ENCODE assay signal across 8 cellular contexts in the genomic region with DNA sequence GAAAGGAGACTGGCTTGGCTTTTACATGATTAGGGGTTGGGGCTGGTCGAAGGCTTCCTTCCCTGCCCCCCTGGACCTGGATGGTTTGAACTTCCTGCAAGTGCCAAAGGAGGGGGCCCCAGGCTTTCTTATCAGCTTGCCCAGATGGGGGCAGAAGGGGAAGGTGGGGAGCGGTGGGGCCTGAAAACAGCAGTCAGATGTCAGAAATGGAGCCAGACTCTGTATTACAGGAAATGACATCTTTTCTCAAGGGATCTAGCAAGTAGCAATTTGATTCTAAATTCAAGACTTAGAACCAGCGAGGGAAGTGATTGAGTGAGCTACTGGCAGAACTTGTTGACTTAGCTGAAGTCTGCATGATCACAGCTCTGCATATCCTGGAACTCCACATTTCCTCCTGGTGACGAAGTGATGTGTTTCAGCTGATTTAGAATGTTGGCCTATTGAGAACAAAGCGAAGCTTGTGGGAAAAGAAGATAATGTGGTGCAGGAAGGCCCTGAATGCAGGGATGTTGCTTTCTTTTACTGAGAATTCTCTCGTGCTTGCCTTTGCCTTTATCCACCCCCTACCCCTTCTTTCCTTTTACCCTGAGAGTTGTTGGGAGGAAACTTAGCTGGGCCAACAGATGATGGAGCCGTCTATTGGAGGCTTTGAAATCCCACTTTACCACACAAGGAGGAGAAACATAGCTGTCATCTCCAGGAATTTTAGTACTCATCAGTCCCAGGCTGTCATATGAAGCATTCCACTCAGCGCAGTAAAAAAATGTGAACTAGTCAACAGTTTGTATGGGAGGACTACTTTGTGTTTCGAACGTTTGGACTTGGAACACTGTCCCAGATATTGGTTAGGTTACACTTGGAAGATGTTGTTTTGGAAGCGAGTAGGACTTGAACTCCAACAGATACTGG. TPM values are rescaled to one million over a fixed set of nuclear protein-coding genes. Genes with fewer than 3 reads are reported as not detected.
DNase-seq lines count a peak whose midpoint lies in the region; ATAC-seq lines count a peak whose summit lies in the region.

No MANE protein-coding gene starts in this region.

- H3K36me3 Mint-ChIP-seq in activated CD4-positive, alpha-beta memory T cell treated with anti-CD3 and anti-CD28 coated beads for 36 hours: no peaks in the 10 kb centered on the region
- peaks cover 5% of the 10 kb centered on the region for H3K36me3 Mint-ChIP-seq in activated CD4-positive, alpha-beta memory T cell treated with anti-CD3 and anti-CD28 coated beads, Interleukin-2, amount 10 ng/mL, durations not matched to agents 7 days and 5 days (ENCODE audit: low read depth)
- no peaks in the 10 kb centered on the region for H3K36me3 Mint-ChIP-seq in T-helper 2 cell treated with Interferon-gamma antibody and Interleukin-4, amounts not matched to agents 5 μg/mL and 100 μg/mL, for 36 hours (ENCODE audit: low read depth)

- H3K27me3 Mint-ChIP-seq in activated CD4-positive, alpha-beta memory T cell treated with anti-CD3 and anti-CD28 coated beads for 36 hours: no peaks in the 10 kb centered on the region
- H3K27me3 Mint-ChIP-seq in activated CD4-positive, alpha-beta memory T cell treated with anti-CD3 and anti-CD28 coated beads, Interleukin-2, amount 10 ng/mL, durations not matched to agents 7 days and 5 days: no peaks in the 10 kb centered on the region
- H3K27me3 Mint-ChIP-seq in T-helper 2 cell treated with Interferon-gamma antibody and Interleukin-4, amounts not matched to agents 5 μg/mL and 100 μg/mL, for 36 hours (ENCODE audit: low read depth): no peaks in the 10 kb centered on the region

- H3K4me1 ChIP-seq in skeletal muscle satellite cell (ENCODE audit: control insufficient read depth, insufficient read depth, low read length): peaks cover 36% of the 10 kb centered on the region

- peak; percentile 87 for ATAC-seq in HG02885 (IDR thresholded peaks at IDR 0.05; ENCODE audit: poor library complexity, unreplicated experiment)

- H3K27ac Mint-ChIP-seq in activated CD4-positive, alpha-beta memory T cell treated with anti-CD3 and anti-CD28 coated beads for 36 hours: no peak overlapping the region
- H3K27ac Mint-ChIP-seq in activated CD4-positive, alpha-beta memory T cell treated with anti-CD3 and anti-CD28 coated beads, Interleukin-2, amount 10 ng/mL, durations not matched to agents 7 days and 5 days: no peak overlapping the region
- peak overlapping the region; percentile 13 for H3K27ac Mint-ChIP-seq in T-helper 2 cell treated with Interferon-gamma antibody and Interleukin-4, amounts not matched to agents 5 μg/mL and 100 μg/mL, for 36 hours

- H3K4me1 Mint-ChIP-seq in activated CD4-positive, alpha-beta memory T cell treated with anti-CD3 and anti-CD28 coated beads for 36 hours (ENCODE audit: low read depth): peaks cover 68% of the 10 kb centered on the region
- H3K4me1 Mint-ChIP-seq in activated CD4-positive, alpha-beta memory T cell treated with anti-CD3 and anti-CD28 coated beads, Interleukin-2, amount 10 ng/mL, durations not matched to agents 7 days and 5 days: peaks cover 36% of the 10 kb centered on the region
- peaks cover 37% of the 10 kb centered on the region for H3K4me1 Mint-ChIP-seq in T-helper 2 cell treated with Interferon-gamma antibody and Interleukin-4, amounts not matched to agents 5 μg/mL and 100 μg/mL, for 36 hours (ENCODE audit: low read depth)

- H3K4me2 ChIP-seq in skeletal muscle satellite cell (ENCODE audit: low read length): peak overlapping the region; percentile 56

- no peaks in the 10 kb centered on the region for H3K9me3 Mint-ChIP-seq in activated CD4-positive, alpha-beta memory T cell treated with anti-CD3 and anti-CD28 coated beads for 36 hours
- no peaks in the 10 kb centered on the region for H3K9me3 Mint-ChIP-seq in activated CD4-positive, alpha-beta memory T cell treated with anti-CD3 and anti-CD28 coated beads, Interleukin-2, amount 10 ng/mL, durations not matched to agents 7 days and 5 days
- no peaks in the 10 kb centered on the region for H3K9me3 Mint-ChIP-seq in T-helper 2 cell treated with Interferon-gamma antibody and Interleukin-4, amounts not matched to agents 5 μg/mL and 100 μg/mL, for 36 hours

- no peak overlapping the region for H3K4me3 Mint-ChIP-seq in activated CD4-positive, alpha-beta memory T cell treated with anti-CD3 and anti-CD28 coated beads for 36 hours
- H3K4me3 Mint-ChIP-seq in activated CD4-positive, alpha-beta memory T cell treated with anti-CD3 and anti-CD28 coated beads, Interleukin-2, amount 10 ng/mL, durations not matched to agents 7 days and 5 days: no peak overlapping the region
- no peak overlapping the region for H3K4me3 Mint-ChIP-seq in T-helper 2 cell treated with Interferon-gamma antibody and Interleukin-4, amounts not matched to agents 5 μg/mL and 100 μg/mL, for 36 hours

- H3K4me3 ChIP-seq in skeletal muscle satellite cell (ENCODE audit: low read length): no peak overlapping the region

- POLR2A ChIA-PET in activated CD4-positive, alpha-beta memory T cell treated with anti-CD3 and anti-CD28 coated beads for 36 hours (lab: Charles Lee): interaction anchor here (0.6 kb wide), 1 partner anchor 22 kb away, joined by 5 read pairs; no protein-coding TSS in a partner anchor
- POLR2A ChIA-PET in activated CD4-positive, alpha-beta memory T cell treated with anti-CD3 and anti-CD28 coated beads, Interleukin-2, amount 10 ng/mL, durations not matched to agents 7 days and 5 days (lab: Charles Lee): interaction anchor here (1.1 kb wide), 1 partner anchor 253 kb away, joined by 3 read pairs; no protein-coding TSS in a partner anchor

- H3K27me3 ChIP-seq in skeletal muscle satellite cell (ENCODE audit: control insufficient read depth, insufficient read depth, low read length): no peaks in the 10 kb centered on the region

- H3K9ac ChIP-seq in skeletal muscle satellite cell (ENCODE audit: low read depth, low read length): peak overlapping the region; percentile 18

- no peaks in the 10 kb centered on the region for H3K9me3 ChIP-seq in skeletal muscle satellite cell (replicated peaks; ENCODE audit: low read length)

- intact Hi-C loops in activated CD4-positive, alpha-beta memory T cell treated with anti-CD3 and anti-CD28 coated beads for 36 hours (cut with micrococcal nuclease): loop anchor here (5.0 kb wide), 2 partner anchors 33 to 63 kb away; no protein-coding TSS in a partner anchor

- peak; percentile 19 for DNase-seq in activated CD4-positive, alpha-beta memory T cell treated with anti-CD3 and anti-CD28 coated beads for 36 hours
- no peak for DNase-seq in activated CD4-positive, alpha-beta memory T cell treated with anti-CD3 and anti-CD28 coated beads, Interleukin-2, amount 10 ng/mL, durations not matched to agents 7 days and 5 days
- no peak for DNase-seq in T-helper 2 cell treated with Interferon-gamma antibody and Interleukin-4, amounts not matched to agents 5 μg/mL and 100 μg/mL, for 36 hours (ENCODE audit: low spot score)
- DNase-seq in glomerular endothelial cell (ENCODE audit: extremely low read depth, low read depth, low spot score) (peak; percentile 99), NCI-H2171 treated with DMSO at 0.1 percent for 48 hours (lab: John Stamatoyannopoulos, UW) (no peak), SW 1271 (lab: John Stamatoyannopoulos, UW) (no peak)

- CTCF ChIA-PET in activated CD4-positive, alpha-beta memory T cell treated with anti-CD3 and anti-CD28 coated beads for 36 hours (lab: Charles Lee): no interaction called here
- CTCF ChIA-PET in activated CD4-positive, alpha-beta memory T cell treated with anti-CD3 and anti-CD28 coated beads, Interleukin-2, amount 10 ng/mL, durations not matched to agents 7 days and 5 days (lab: Charles Lee): no interaction called here

- H3K36me3 ChIP-seq in skeletal muscle satellite cell (ENCODE audit: insufficient read depth, low read length): no peaks in the 10 kb centered on the region

RNA-seq across cellular contexts. Expression of gene CCNY, which starts 43.2 kb away (rescaled TPM):
- total RNA-seq in activated CD4-positive, alpha-beta memory T cell treated with anti-CD3 and anti-CD28 coated beads for 36 hours: 10 to 100 TPM; 34.6 to 36.2 TPM
- 10 to 100 TPM; 49.3 to 56.7 TPM for total RNA-seq in activated CD4-positive, alpha-beta memory T cell treated with anti-CD3 and anti-CD28 coated beads, Interleukin-2, amount 10 ng/mL, durations not matched to agents 7 days and 5 days
- 59.1 and 73.6 TPM in 2 replicates for total RNA-seq in glomerular endothelial cell
- 33.0 and 45.7 TPM in 2 replicates for total RNA-seq in skeletal muscle satellite cell (2012; rRNA removed)

Comparison
In these comparisons a context has a peak if more than half of its experiments do, and no peak if none do; other contexts are left out.
1. DNase-seq: peak in activated CD4-positive, alpha-beta memory T cell treated with anti-CD3 and anti-CD28 coated beads for 36 hours (single experiment) and glomerular endothelial cell (single experiment); none in activated CD4-positive, alpha-beta memory T cell treated with anti-CD3 and anti-CD28 coated beads, Interleukin-2, amount 10 ng/mL, durations not matched to agents 7 days and 5 days (single experiment), T-helper 2 cell treated with Interferon-gamma antibody and Interleukin-4, amounts not matched to agents 5 μg/mL and 100 μg/mL, for 36 hours (single experiment), NCI-H2171 treated with DMSO at 0.1 percent for 48 hours (single experiment) and SW 1271 (0 of 2).